ENCODE assay signal across 8 cellular contexts in genomic region chr2:207334631-207335371, GRCh38.
A peak's percentile ranks its signal among the peaks of the same experiment; 100 is the strongest.
DNase-seq lines count a peak whose midpoint lies in the region; ATAC-seq and TF ChIP-seq lines count a peak whose summit lies in the region.

No MANE protein-coding gene starts in this region.

- peaks cover 85% of the 10 kb centered on the region for H3K4me1 Mint-ChIP-seq in activated naive CD8-positive, alpha-beta T cell treated with anti-CD3 and anti-CD28 coated beads, Interleukin-2, amount 50 U/mL, for 24 hours
- no peaks in the 10 kb centered on the region for H3K4me1 Mint-ChIP-seq in Calu3 (ENCODE audit: low read depth, unreplicated experiment)

- TF ChIP-seq CTCF in retinal pigment epithelial cell (conservative IDR thresholded peaks at IDR 0.05; ENCODE audit: low read depth, low read length), result no peak
- no peak for TF ChIP-seq CTCF in Calu3 (IDR thresholded peaks at IDR 0.05; ENCODE audit: unreplicated experiment)

- BruUV-seq in Calu3 (replicated peaks; lab: Mats Ljungman, UMichigan), result no TSS peak

- no peaks in the 10 kb centered on the region for H3K27me3 Mint-ChIP-seq in activated naive CD8-positive, alpha-beta T cell treated with anti-CD3 and anti-CD28 coated beads, Interleukin-2, amount 50 U/mL, for 24 hours
- H3K27me3 Mint-ChIP-seq in Calu3 (ENCODE audit: unreplicated experiment), result no peaks in the 10 kb centered on the region

- H3K27ac Mint-ChIP-seq in activated naive CD8-positive, alpha-beta T cell treated with anti-CD3 and anti-CD28 coated beads, Interleukin-2, amount 50 U/mL, for 24 hours, result peak overlapping the region; percentile 95
- no peak overlapping the region for H3K27ac Mint-ChIP-seq in Calu3 (ENCODE audit: unreplicated experiment)

- intact Hi-C loops in left ventricle myocardium superior (cut with micrococcal nuclease), result no loop called here
- intact Hi-C loops in Calu3 (cut with micrococcal nuclease; ENCODE audit: unreplicated experiment), result no loop called here

- H3K4me3 ChIP-seq in retinal pigment epithelial cell (ENCODE audit: low read length), result peak overlapping the region; percentile 22

- ATAC-seq in GM19397 (IDR thresholded peaks at IDR 0.05; ENCODE audit: unreplicated experiment), result peak; percentile 39
- ATAC-seq in activated naive CD8-positive, alpha-beta T cell treated with anti-CD3 and anti-CD28 coated beads, Interleukin-2, amount 50 U/mL, for 24 hours, result peak; percentile 29
- ATAC-seq in left ventricle myocardium superior, result peak; percentile 78
- no peak for ATAC-seq in GM18520 (IDR thresholded peaks at IDR 0.05; ENCODE audit: unreplicated experiment)

- H3K4me3 Mint-ChIP-seq in activated naive CD8-positive, alpha-beta T cell treated with anti-CD3 and anti-CD28 coated beads, Interleukin-2, amount 50 U/mL, for 24 hours, result peak overlapping the region; percentile 2
- H3K4me3 Mint-ChIP-seq in Calu3 (ENCODE audit: low read depth, unreplicated experiment), result no peak overlapping the region

- in situ Hi-C loops in ACHN (cut with HindIII; ENCODE audit: low pct_ligation_motif_present, low pct_unique_long_range_greater_than_20kb, low sequenced_read_pairs), result no loop called here

- DNase-seq in ACHN (peak; percentile 85), LoVo (ENCODE audit: low spot score) (peak; percentile 45), left ventricle myocardium superior (peak; percentile 67), retinal pigment epithelial cell (ENCODE audit: low read depth) (peak; percentile 86), Calu3 (no peak)
- peak; percentile 47 for DNase-seq in activated naive CD8-positive, alpha-beta T cell treated with anti-CD3 and anti-CD28 coated beads, Interleukin-2, amount 50 U/mL, for 24 hours

- H3K36me3 Mint-ChIP-seq in activated naive CD8-positive, alpha-beta T cell treated with anti-CD3 and anti-CD28 coated beads, Interleukin-2, amount 50 U/mL, for 24 hours (ENCODE audit: low read depth), result peaks cover 2% of the 10 kb centered on the region
- H3K36me3 Mint-ChIP-seq in Calu3 (ENCODE audit: insufficient read depth, unreplicated experiment), result no peaks in the 10 kb centered on the region

- CTCF ChIA-PET in Calu3 (lab: Charles Lee), result no interaction called here

- H3K9me3 Mint-ChIP-seq in activated naive CD8-positive, alpha-beta T cell treated with anti-CD3 and anti-CD28 coated beads, Interleukin-2, amount 50 U/mL, for 24 hours, result no peaks in the 10 kb centered on the region
- H3K9me3 Mint-ChIP-seq in Calu3 (ENCODE audit: low read depth, unreplicated experiment), result no peaks in the 10 kb centered on the region
